Comparison of ENCODE assay signal across 9 cellular contexts in the genomic region with DNA sequence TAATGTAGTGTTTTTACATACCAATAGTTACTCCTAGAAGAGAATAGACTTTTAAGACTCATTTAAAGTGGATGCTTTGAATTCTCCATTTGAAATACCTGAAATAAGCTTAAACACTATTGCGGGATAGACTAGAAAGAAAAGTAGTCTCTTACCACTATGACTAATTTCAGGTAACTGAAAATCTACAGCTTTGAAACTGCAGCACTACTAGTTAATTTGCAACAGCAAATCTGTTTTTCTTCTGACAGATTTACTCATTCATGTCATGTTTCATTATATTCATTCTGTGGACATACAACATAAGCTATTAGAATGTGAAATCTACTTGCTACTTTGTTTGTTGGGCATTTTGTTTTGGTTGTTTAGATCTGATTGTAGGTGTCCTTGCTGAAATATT.
DNase-seq lines count a peak whose midpoint lies in the region; ATAC-seq, FAIRE-seq and TF ChIP-seq lines count a peak whose summit lies in the region.
"Had no signal": no experiment of that assay in that cellular context is flagged by ENCODE, and none has a peak within 500 bp of the region (broad histone marks: within the 10 kb centered on the region; RNA-seq: fewer than 3 reads in every experiment).

No MANE protein-coding gene starts in this region.

- peak; percentile 42 for ATAC-seq in GM18502 (IDR thresholded peaks at IDR 0.05; ENCODE audit: poor library complexity, unreplicated experiment)
- ATAC-seq in GM21423 (IDR thresholded peaks at IDR 0.05; ENCODE audit: unreplicated experiment), result peak; percentile 38
- ATAC-seq in HG03460 (IDR thresholded peaks at IDR 0.05; ENCODE audit: unreplicated experiment), result peak; percentile 26
- no peak for ATAC-seq in HG02763 (IDR thresholded peaks at IDR 0.05; ENCODE audit: unreplicated experiment)

- no peak overlapping the region for H3K9ac ChIP-seq in endodermal cell (ENCODE audit: extremely low read depth, low read length, poor library complexity, severe bottlenecking)

- intact Hi-C loops in breast epithelium (cut with DNase I; ENCODE audit: low total_unique reads), result no loop called here

- H3K4me1 Mint-ChIP-seq in endodermal cell, result peaks cover 21% of the 10 kb centered on the region

- FAIRE-seq in small intestine (lab: Jason Lieb, UNC), result no peak

- no peaks in the 10 kb centered on the region for H3K27me3 Mint-ChIP-seq in endodermal cell (ENCODE audit: insufficient read depth)

- no peak for TF ChIP-seq CTCF in breast epithelium (IDR thresholded peaks at IDR 0.05)
- TF ChIP-seq CTCF in endodermal cell (conservative IDR thresholded peaks at IDR 0.05), result no peak

- DNase-seq in breast epithelium (ENCODE audit: low spot score in 2 of 2), result no peak
- no peak for DNase-seq in occipital lobe (lab: John Stamatoyannopoulos, UW)
- no peak for DNase-seq in endodermal cell
- DNase-seq in small intestine, result no peak
- DNase-seq: NCI-H2029 had no signal

- H3K36me3 Mint-ChIP-seq in endodermal cell (ENCODE audit: low read depth), result peaks cover 2% of the 10 kb centered on the region

- H3K27me3 ChIP-seq in breast epithelium (no peaks in the 10 kb centered on the region), endodermal cell (ENCODE audit: control insufficient read depth, insufficient read depth, low read length, poor library complexity, severe bottlenecking) (no peaks in the 10 kb centered on the region), small intestine (ENCODE audit: control insufficient read depth in 2 of 2, insufficient read depth in 2 of 2, low read length in 2 of 2) (no peaks in the 10 kb centered on the region)

- TF ChIP-seq POLR2A in breast epithelium (IDR thresholded peaks at IDR 0.05), result no peak

- no peak overlapping the region for H3K27ac Mint-ChIP-seq in endodermal cell

- 92 to 97% methylated on average over 1 of the region's 1 CpG for WGBS in endodermal cell (ENCODE audit: insufficient coverage in 1 of 2, insufficient read length in 1 of 2), 2 experiments
- 77 to 85% (median 78%) methylated on average over 1 of the region's 1 CpG for WGBS in small intestine, 3 donors

- H3K9me3 Mint-ChIP-seq in endodermal cell, result peaks cover 3% of the 10 kb centered on the region

- H3K36me3 ChIP-seq in breast epithelium, result no peaks in the 10 kb centered on the region
- no peaks in the 10 kb centered on the region for H3K36me3 ChIP-seq in endodermal cell (ENCODE audit: control insufficient read depth, insufficient read depth, low read length)
- no peaks in the 10 kb centered on the region for H3K36me3 ChIP-seq in small intestine (ENCODE audit: control insufficient read depth in 2 of 2, insufficient read depth in 2 of 2, low read length in 2 of 2)

- H3K27ac ChIP-seq in breast epithelium, result peak overlapping the region; percentile 82 to 87
- no peak overlapping the region for H3K27ac ChIP-seq in endodermal cell (ENCODE audit: low read depth, low read length)
- no peak overlapping the region for H3K27ac ChIP-seq in small intestine (ENCODE audit: low read depth in 1 of 2, low read length in 1 of 2)

- H3K4me3 Mint-ChIP-seq in endodermal cell, result no peak overlapping the region

- no peaks in the 10 kb centered on the region for H3K9me3 ChIP-seq in breast epithelium
- H3K9me3 ChIP-seq in endodermal cell (ENCODE audit: control insufficient read depth, low read length), result no peaks in the 10 kb centered on the region
- H3K9me3 ChIP-seq in small intestine (ENCODE audit: control insufficient read depth, low read depth), result no peaks in the 10 kb centered on the region

- peaks cover 2 to 17% of the 10 kb centered on the region in 2 donors for H3K4me1 ChIP-seq in breast epithelium
- H3K4me1 ChIP-seq in endodermal cell (ENCODE audit: control insufficient read depth, insufficient read depth, low read length), result no peaks in the 10 kb centered on the region
- peaks cover 0 to 6% of the 10 kb centered on the region in 2 donors for H3K4me1 ChIP-seq in small intestine (ENCODE audit: control insufficient read depth in 2 of 2, insufficient read depth in 1 of 2, low read depth in 1 of 2, low read length in 1 of 2)

- H3K4me3 ChIP-seq in breast epithelium, result no peak overlapping the region
- H3K4me3 ChIP-seq in endodermal cell (ENCODE audit: low read length), result no peak overlapping the region
- no peak overlapping the region for H3K4me3 ChIP-seq in small intestine (ENCODE audit: low read depth in 1 of 2, low read length in 2 of 2)

Comparison
In these comparisons a context has a peak if more than half of its experiments do, and no peak if none do; other contexts are left out.
1. H3K27ac ChIP-seq: peak in breast epithelium (2 of 2); none in endodermal cell (single experiment) and small intestine (0 of 2).